12 cellular contexts compared by ENCODE assay signal in genomic region chr4:15784959-15785634, GRCh38. TPM values are rescaled to one million over a fixed set of nuclear protein-coding genes. Genes with fewer than 3 reads are reported as not detected.
A peak's percentile ranks its signal among the peaks of the same experiment; 100 is the strongest.
DNase-seq lines count a peak whose midpoint lies in the region; ATAC-seq and TF ChIP-seq lines count a peak whose summit lies in the region.
"Had no signal": no experiment of that assay in that cellular context is flagged by ENCODE, and none has a peak within 500 bp of the region (broad histone marks: within the 10 kb centered on the region; RNA-seq: fewer than 3 reads in every experiment).

No MANE protein-coding gene starts in this region.

- no peaks in the 10 kb centered on the region for H4K20me1 ChIP-seq in DOHH2 (ENCODE audit: control insufficient read depth, insufficient read depth, low read depth, low read length)
- H4K20me1 ChIP-seq in hepatocyte (ENCODE audit: insufficient read depth, poor library complexity, severe bottlenecking) = no peaks in the 10 kb centered on the region

- H3K9me3 ChIP-seq in DOHH2 (ENCODE audit: control insufficient read depth, insufficient read depth, low read length) (peaks cover 9% of the 10 kb centered on the region; the same call in 1 of the 2 replicates), right atrium auricular region (no peaks in the 10 kb centered on the region), hepatocyte (ENCODE audit: low read depth) (no peaks in the 10 kb centered on the region)
- H3K9me3 ChIP-seq in effector memory CD4-positive, alpha-beta T cell (ENCODE audit: control insufficient read depth, low read length) = no peaks in the 10 kb centered on the region

- ATAC-seq in GM19324 (IDR thresholded peaks at IDR 0.05; ENCODE audit: low FRiP score, unreplicated experiment) (peak; percentile 94), HG02798 (IDR thresholded peaks at IDR 0.05; ENCODE audit: poor library complexity, unreplicated experiment) (peak; percentile 91), HG03565 (IDR thresholded peaks at IDR 0.05; ENCODE audit: unreplicated experiment) (peak; percentile 89)

- H3K4me1 ChIP-seq in DOHH2 (ENCODE audit: control insufficient read depth, low read length) = peaks cover 95% of the 10 kb centered on the region
- no peaks in the 10 kb centered on the region for H3K4me1 ChIP-seq in right atrium auricular region
- no peaks in the 10 kb centered on the region for H3K4me1 ChIP-seq in hepatocyte (ENCODE audit: insufficient read depth)
- no peaks in the 10 kb centered on the region for H3K4me1 ChIP-seq in effector memory CD4-positive, alpha-beta T cell (ENCODE audit: control insufficient read depth, insufficient read depth, low read length, poor library complexity, severe bottlenecking)

- no peak for TF ChIP-seq CTCF in DOHH2 (IDR thresholded peaks at IDR 0.05; ENCODE audit: low read depth, low read length, poor library complexity, severe bottlenecking)
- TF ChIP-seq CTCF in right atrium auricular region (IDR thresholded peaks at IDR 0.05) = no peak
- TF ChIP-seq CTCF in hepatocyte (IDR thresholded peaks at IDR 0.05; ENCODE audit: poor library complexity) = no peak

- H3F3A ChIP-seq in DOHH2 (ENCODE audit: control insufficient read depth, insufficient read depth) = peaks cover 53% of the 10 kb centered on the region

- no peak overlapping the region for H2AFZ ChIP-seq in hepatocyte

- H3K27me3 ChIP-seq in DOHH2 (ENCODE audit: control insufficient read depth, low read length) (no peaks in the 10 kb centered on the region), right atrium auricular region (no peaks in the 10 kb centered on the region), hepatocyte (peaks cover 16% of the 10 kb centered on the region)
- no peaks in the 10 kb centered on the region for H3K27me3 ChIP-seq in effector memory CD4-positive, alpha-beta T cell (replicated peaks; ENCODE audit: control insufficient read depth, insufficient read depth, low read length, poor library complexity, severe bottlenecking)
- H3K27me3 ChIP-seq: spleen had no signal

- peaks cover 96% of the 10 kb centered on the region for H3K79me2 ChIP-seq in DOHH2 (ENCODE audit: control insufficient read depth, low read length)
- no peaks in the 10 kb centered on the region for H3K79me2 ChIP-seq in hepatocyte

- H3K4me3 ChIP-seq in DOHH2 (ENCODE audit: low read length) = peak overlapping the region; percentile 90
- H3K4me3 ChIP-seq in right atrium auricular region = no peak overlapping the region
- H3K4me3 ChIP-seq in hepatocyte = no peak overlapping the region
- no peak overlapping the region for H3K4me3 ChIP-seq in effector memory CD4-positive, alpha-beta T cell (ENCODE audit: insufficient read depth, low read depth, low read length, poor library complexity, severe bottlenecking)
- H3K4me3 ChIP-seq: spleen, stomach had no signal

- H3K9me2 ChIP-seq in DOHH2 (replicated peaks; ENCODE audit: control insufficient read depth, low read length) (no peaks in the 10 kb centered on the region), hepatocyte (replicated peaks; ENCODE audit: insufficient read depth) (no peaks in the 10 kb centered on the region)

- 87% methylated on average over 5 of the region's 5 CpGs for WGBS in hepatocyte (ENCODE audit: low lambda C conversion rate, missing lambda C conversion rate)

- H3K27ac ChIP-seq in DOHH2 (ENCODE audit: low read depth, low read length) (peak overlapping the region; percentile 95), right atrium auricular region (no peak overlapping the region), hepatocyte (no peak overlapping the region)
- no peak overlapping the region for H3K27ac ChIP-seq in effector memory CD4-positive, alpha-beta T cell (ENCODE audit: insufficient read depth, low read length, poor library complexity, severe bottlenecking)
- H3K27ac ChIP-seq: stomach had no signal

- peak overlapping the region; percentile 88 for H3K4me2 ChIP-seq in DOHH2 (ENCODE audit: low read length)
- H3K4me2 ChIP-seq in hepatocyte = no peak overlapping the region

- no peak for DNase-seq in right atrium auricular region (ENCODE audit: low spot score)
- DNase-seq in hepatocyte (ENCODE audit: low spot score) = no peak
- DNase-seq in NCI-H187 treated with DMSO at 0.1 percent for 48 hours (lab: John Stamatoyannopoulos, UW) = no peak
- DNase-seq in effector memory CD4-positive, alpha-beta T cell = no peak
- DNase-seq: activated effector memory CD4-positive, alpha-beta T cell treated with anti-CD3 and anti-CD28 coated beads, Interleukin-2, amount 50 U/mL, for 16 hours; midbrain; spleen; stomach had no signal

- peaks cover 95% of the 10 kb centered on the region for H3K36me3 ChIP-seq in DOHH2 (ENCODE audit: control insufficient read depth, low read length)
- H3K36me3 ChIP-seq in right atrium auricular region = no peaks in the 10 kb centered on the region
- no peaks in the 10 kb centered on the region for H3K36me3 ChIP-seq in hepatocyte (replicated peaks; ENCODE audit: insufficient read depth, low read depth)
- H3K36me3 ChIP-seq in effector memory CD4-positive, alpha-beta T cell (ENCODE audit: control insufficient read depth, insufficient read depth, low read length) = no peaks in the 10 kb centered on the region
- H3K36me3 ChIP-seq: stomach had no signal

RNA-seq across cellular contexts. Expression of gene CD38, which starts 7.0 kb away (rescaled TPM):
- total RNA-seq in right atrium auricular region = 1 to 10 TPM; 3.1 to 4.9 TPM
- 0.13 and 0.84 TPM in 2 replicates for total RNA-seq in hepatocyte
- 1.1 TPM in 1 of 2 replicates, not detected in the other for polyA plus RNA-seq in hepatocyte
